29 cellular contexts compared by ENCODE assay signal in the genomic region with DNA sequence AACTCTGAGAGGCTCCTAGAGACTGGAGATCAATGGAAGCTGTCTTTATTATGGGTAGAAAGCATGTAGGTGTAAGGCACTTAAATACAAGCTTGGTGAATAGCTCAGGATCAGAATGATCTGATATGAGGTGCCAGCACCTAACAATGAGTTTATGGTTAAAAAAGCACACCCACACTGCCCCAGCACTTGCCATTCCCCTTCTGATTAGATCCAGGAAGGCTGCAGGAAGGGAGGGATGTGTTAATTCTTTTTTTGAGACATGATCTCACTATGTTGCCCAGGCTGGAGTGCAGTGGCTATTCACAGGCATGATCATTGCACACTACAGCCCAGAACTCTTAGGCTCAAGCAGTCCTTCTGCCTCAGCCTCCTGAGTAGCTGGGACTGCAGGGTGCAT.
"Had no signal": no experiment of that assay in that cellular context is flagged by ENCODE, and none has a peak within 500 bp of the region (broad histone marks: within the 10 kb centered on the region; RNA-seq: fewer than 3 reads in every experiment).

No MANE protein-coding gene starts in this region.

- H3K4me3 ChIP-seq: neural progenitor cell, ovary, psoas muscle, right lobe of liver, sigmoid colon, stomach, thoracic aorta, thyroid gland, tibial nerve, upper lobe of left lung, vagina had no signal

- H3K36me3 Mint-ChIP-seq: natural killer cell; neural progenitor cell; stimulated activated effector memory CD8-positive, alpha-beta T cell treated with anti-CD3 and anti-CD28 coated beads, Interleukin-12 subunit alpha, Interleukin-12 subunit beta, amount 100 ng/mL, for 72 hours had no signal

- H3K36me3 ChIP-seq: neural progenitor cell, ovary, right lobe of liver, sigmoid colon, stomach, thoracic aorta, thyroid gland, tibial nerve, upper lobe of left lung, vagina had no signal

- ATAC-seq: natural killer cell; psoas muscle; right lobe of liver; stimulated activated effector memory CD8-positive, alpha-beta T cell treated with anti-CD3 and anti-CD28 coated beads, Interleukin-12 subunit alpha, Interleukin-12 subunit beta, amount 100 ng/mL, for 72 hours; stimulated activated naive B cell treated with anti-CD40 and anti-IgM and Interleukin-4, amounts not matched to agents 10 μg/mL and 1 μg/mL and 100 μg/mL, for 72 hours had no signal

- H3K79me2 ChIP-seq: parathyroid adenoma had no signal

- H3K27me3 Mint-ChIP-seq: progenitor cell of endocrine pancreas; stimulated activated naive B cell treated with anti-CD40 and anti-IgM and Interleukin-4, amounts not matched to agents 10 μg/mL and 1 μg/mL and 100 μg/mL, for 72 hours; stimulated activated naive CD8-positive, alpha-beta T cell treated with anti-CD3 and anti-CD28 coated beads, Interleukin-15, Interleukin-2, amounts not matched to agents 100 ng/mL and 50 ng/mL, for 24 hours had no signal

- H2AFZ ChIP-seq: neural progenitor cell, parathyroid adenoma had no signal

- H3K4me3 Mint-ChIP-seq: natural killer cell; nephron; neural progenitor cell; stimulated activated effector memory CD8-positive, alpha-beta T cell treated with anti-CD3 and anti-CD28 coated beads, Interleukin-12 subunit alpha, Interleukin-12 subunit beta, amount 100 ng/mL, for 72 hours; stimulated activated naive B cell treated with anti-CD40 and anti-IgM and Interleukin-4, amounts not matched to agents 10 μg/mL and 1 μg/mL and 100 μg/mL, for 72 hours; stimulated activated naive CD8-positive, alpha-beta T cell treated with anti-CD3 and anti-CD28 coated beads, Interleukin-15, Interleukin-2, amounts not matched to agents 100 ng/mL and 50 ng/mL, for 24 hours had no signal

- H3K4me1 ChIP-seq: neural progenitor cell, parathyroid adenoma, psoas muscle, right lobe of liver, sigmoid colon, stomach, thyroid gland, tibial nerve, upper lobe of left lung, vagina had no signal

- FAIRE-seq: small intestine, urothelium cell line had no signal

- H3K4me1 Mint-ChIP-seq: nephron; neural progenitor cell; stimulated activated naive B cell treated with anti-CD40 and anti-IgM and Interleukin-4, amounts not matched to agents 10 μg/mL and 1 μg/mL and 100 μg/mL, for 72 hours had no signal

- H3K4me2 ChIP-seq: neural progenitor cell had no signal

- H3K9me3 Mint-ChIP-seq: natural killer cell; stimulated activated effector memory CD8-positive, alpha-beta T cell treated with anti-CD3 and anti-CD28 coated beads, Interleukin-12 subunit alpha, Interleukin-12 subunit beta, amount 100 ng/mL, for 72 hours; stimulated activated naive CD8-positive, alpha-beta T cell treated with anti-CD3 and anti-CD28 coated beads, Interleukin-15, Interleukin-2, amounts not matched to agents 100 ng/mL and 50 ng/mL, for 24 hours had no signal

- H3K9me3 ChIP-seq: ovary, psoas muscle, right lobe of liver, sigmoid colon, stomach, thoracic aorta, thyroid gland, upper lobe of left lung, vagina had no signal

- H3K27me3 ChIP-seq: neural progenitor cell, ovary, right lobe of liver, sigmoid colon, stomach, thyroid gland, tibial nerve, upper lobe of left lung, vagina had no signal

- DNase-seq: natural killer cell; occipital lobe; ovary; posterior cingulate gyrus; psoas muscle; right cardiac atrium; right lobe of liver; sigmoid colon; small intestine; stimulated activated CD4-positive, alpha-beta T cell treated with anti-CD3 and anti-CD28 coated beads, Interleukin-15, amount 100 ng/mL, for 24 hours; stimulated activated CD4-positive, alpha-beta T cell treated with anti-CD3 and anti-CD28 coated beads, Interleukin-2, amount 100 ng/mL, for 24 hours; stimulated activated CD4-positive, alpha-beta T cell treated with anti-CD3 and anti-CD28 coated beads, Interleukin-2, amount 100 ng/mL, for 48 hours; stimulated activated CD4-positive, alpha-beta T cell treated with anti-CD3 and anti-CD28 coated beads, Interleukin-4, amount 100 ng/mL, for 24 hours; stimulated activated naive B cell treated with anti-CD40 and anti-IgM and Interleukin-4, amounts not matched to agents 10 μg/mL and 1 μg/mL and 100 μg/mL, for 72 hours; stimulated activated naive CD4-positive, alpha-beta T cell treated with Interleukin-2 at 50 U/mL for 16 hours; stomach; thyroid gland; trophoblast cell; upper lobe of left lung had no signal

- H3K9ac ChIP-seq: neural progenitor cell, parathyroid adenoma had no signal

- H3K27ac Mint-ChIP-seq: natural killer cell; nephron; neural progenitor cell; progenitor cell of endocrine pancreas; stimulated activated effector memory CD8-positive, alpha-beta T cell treated with anti-CD3 and anti-CD28 coated beads, Interleukin-12 subunit alpha, Interleukin-12 subunit beta, amount 100 ng/mL, for 72 hours; stimulated activated naive B cell treated with anti-CD40 and anti-IgM and Interleukin-4, amounts not matched to agents 10 μg/mL and 1 μg/mL and 100 μg/mL, for 72 hours; stimulated activated naive CD8-positive, alpha-beta T cell treated with anti-CD3 and anti-CD28 coated beads, Interleukin-15, Interleukin-2, amounts not matched to agents 100 ng/mL and 50 ng/mL, for 24 hours had no signal

- H3K27ac ChIP-seq: neural progenitor cell, ovary, parathyroid adenoma, psoas muscle, right lobe of liver, sigmoid colon, stomach, thoracic aorta, thyroid gland, tibial nerve, upper lobe of left lung, vagina had no signal
